Comparison of ENCODE assay signal across 28 cellular contexts in genomic region chr16:62540496-62540895, GRCh38.
"Had no signal": no experiment of that assay in that cellular context is flagged by ENCODE, and none has a peak within 500 bp of the region (broad histone marks: within the 10 kb centered on the region; RNA-seq: fewer than 3 reads in every experiment).

No MANE protein-coding gene starts in this region.

- H3K36me3 Mint-ChIP-seq: activated naive CD8-positive, alpha-beta T cell had no signal

- DNase-seq: activated CD4-positive, alpha-beta memory T cell treated with anti-CD3 and anti-CD28 coated beads, Interleukin-2, amount 10 ng/mL, durations not matched to agents 7 days and 5 days; activated CD4-positive, alpha-beta T cell treated with anti-CD3 and anti-CD28 coated beads, Interleukin-2, amount 50 U/mL, for 1 hour; activated CD4-positive, CD25-positive, alpha-beta regulatory T cell; activated gamma-delta T cell; activated naive CD4-positive, alpha-beta T cell treated with anti-CD3 and anti-CD28 coated beads for 36 hours; activated T-cell treated with anti-CD3 and anti-CD28 coated beads for 4 hours; activated T-cell treated with anti-CD3 and anti-CD28 coated beads, Interleukin-2, amount 50 U/mL, for 48 hours; caudate nucleus; colonic mucosa; MG63; MV-4-11; NCI-H1092 treated with DMSO at 0.1 percent for 48 hours; NCI-H1417 treated with DMSO at 0.1 percent for 48 hours; NCI-H1694; NCI-H2029; NCI-H446 treated with DMSO at 0.1 percent for 48 hours; NCI-H524 treated with DMSO at 0.1 percent for 48 hours; NCI-H774; NK-92 treated with Interleukin-12 subunit alpha and Interleukin-12 subunit beta, amount 100 ng/mL, for 24 hours; Peyer's patch; Right ventricle myocardium superior; SJCRH30; T-helper 2 cell had no signal

- H3K27me3 Mint-ChIP-seq: activated CD4-positive, alpha-beta memory T cell treated with anti-CD3 and anti-CD28 coated beads, Interleukin-2, amount 10 ng/mL, durations not matched to agents 7 days and 5 days; activated naive CD8-positive, alpha-beta T cell; activated T-helper 17 cell treated with anti-CD3 and anti-CD28 coated beads, Interleukin-2, amount 50 U/mL, for 72 hours had no signal

- H3K4me3 ChIP-seq: breast epithelium, colonic mucosa, MG63, Peyer's patch, SJCRH30 had no signal

- H3K27me3 ChIP-seq: breast epithelium, colonic mucosa, MG63, Peyer's patch, SJCRH30 had no signal

- H3K4me1 ChIP-seq: breast epithelium, colonic mucosa, Peyer's patch had no signal

- H3K27ac Mint-ChIP-seq: activated CD4-positive, alpha-beta memory T cell treated with anti-CD3 and anti-CD28 coated beads, Interleukin-2, amount 10 ng/mL, durations not matched to agents 7 days and 5 days; activated naive CD4-positive, alpha-beta T cell treated with anti-CD3 and anti-CD28 coated beads for 36 hours; activated naive CD8-positive, alpha-beta T cell; activated T-helper 17 cell treated with anti-CD3 and anti-CD28 coated beads, Interleukin-2, amount 50 U/mL, for 72 hours had no signal

- H3K4me1 Mint-ChIP-seq: activated CD4-positive, alpha-beta memory T cell treated with anti-CD3 and anti-CD28 coated beads, Interleukin-2, amount 10 ng/mL, durations not matched to agents 7 days and 5 days; activated T-helper 17 cell treated with anti-CD3 and anti-CD28 coated beads, Interleukin-2, amount 50 U/mL, for 72 hours had no signal

- H3K36me3 ChIP-seq: breast epithelium, colonic mucosa, MG63, Peyer's patch, SJCRH30 had no signal

- H3K4me3 Mint-ChIP-seq: activated CD4-positive, alpha-beta memory T cell treated with anti-CD3 and anti-CD28 coated beads, Interleukin-2, amount 10 ng/mL, durations not matched to agents 7 days and 5 days; activated naive CD4-positive, alpha-beta T cell treated with anti-CD3 and anti-CD28 coated beads for 36 hours; activated naive CD8-positive, alpha-beta T cell; activated T-helper 17 cell treated with anti-CD3 and anti-CD28 coated beads, Interleukin-2, amount 50 U/mL, for 72 hours had no signal

- H3K9me3 ChIP-seq: breast epithelium, MG63, Peyer's patch, SJCRH30 had no signal

- H3K27ac ChIP-seq: breast epithelium, colonic mucosa, Peyer's patch, RWPE1, SJCRH30, VCaP had no signal
